In the genomic region with DNA sequence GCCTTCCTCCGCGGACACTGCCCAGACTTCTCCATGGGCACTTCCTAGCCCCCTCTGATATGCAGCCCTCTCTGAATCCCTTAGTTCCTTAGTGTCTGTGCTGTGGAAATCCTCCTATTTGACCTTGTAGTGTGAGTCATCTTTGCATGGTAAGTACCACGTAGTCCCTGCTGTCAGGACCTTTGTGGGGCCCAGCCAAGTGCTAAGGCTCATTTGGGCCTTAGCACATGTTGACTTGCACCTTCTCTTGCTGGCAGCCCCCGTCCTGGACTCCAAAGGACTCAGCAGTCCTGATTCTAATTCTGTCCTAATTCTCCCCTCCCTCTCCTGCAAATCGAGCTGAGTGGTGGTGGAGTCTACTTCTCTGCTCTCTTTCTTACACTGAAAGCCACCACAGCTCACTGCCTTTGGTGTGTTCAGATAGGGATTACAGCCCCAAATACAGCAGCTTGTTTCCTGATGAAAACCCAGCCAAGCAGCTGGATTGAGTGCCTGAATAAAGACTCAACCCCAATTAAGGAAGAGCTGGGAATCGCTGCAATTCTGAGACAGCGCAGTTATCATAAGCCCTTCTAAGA, we compare ENCODE assay signal across 13 cellular contexts.
DNase-seq lines count a peak whose midpoint lies in the region; ATAC-seq and TF ChIP-seq lines count a peak whose summit lies in the region.
"Had no signal": no experiment of that assay in that cellular context is flagged by ENCODE, and none has a peak within 500 bp of the region (broad histone marks: within the 10 kb centered on the region; RNA-seq: fewer than 3 reads in every experiment).

No MANE protein-coding gene starts in this region.

- no peak for TF ChIP-seq CTCF in cardiac muscle cell (IDR thresholded peaks at IDR 0.05; ENCODE audit: low read depth, low read length)

- H3K4me3 ChIP-seq in adipocyte (ENCODE audit: low read length) (no peak overlapping the region), cardiac muscle cell (no peak overlapping the region)
- no peak overlapping the region for H3K4me3 ChIP-seq in effector memory CD4-positive, alpha-beta T cell (ENCODE audit: insufficient read depth, low read depth, low read length, poor library complexity, severe bottlenecking)

- peak overlapping the region; percentile 75 for H3K27ac ChIP-seq in cardiac muscle cell
- no peak overlapping the region for H3K27ac ChIP-seq in effector memory CD4-positive, alpha-beta T cell (ENCODE audit: insufficient read depth, low read length, poor library complexity, severe bottlenecking)
- H3K27ac ChIP-seq: parathyroid adenoma had no signal

- intact Hi-C loops in sciatic nerve (cut with DNase I), result no loop called here

- peak; percentile 73 for DNase-seq in HCEC 1CT
- peak; percentile 41 for DNase-seq in adipocyte (ENCODE audit: low read depth)
- peak; percentile 44 to 73 for DNase-seq in cardiac muscle cell (ENCODE audit: low read depth in 1 of 2, low spot score in 1 of 2)
- DNase-seq in sciatic nerve (ENCODE audit: low spot score), result no peak
- DNase-seq in GM19240 (ENCODE audit: insufficient read length, low spot score), result no peak
- no peak for DNase-seq in NCI-H2107 (lab: John Stamatoyannopoulos, UW)
- no peak for DNase-seq in effector memory CD4-positive, alpha-beta T cell
- no peak for DNase-seq in H4 (ENCODE audit: low spot score)
- DNase-seq: activated naive CD4-positive, alpha-beta T cell treated with anti-CD3 and anti-CD28 coated beads, Interleukin-2, amount 10 ng/mL, durations not matched to agents 7 days and 5 days; CD4-positive, CD25-positive, alpha-beta regulatory T cell; NCI-H526 treated with DMSO at 0.1 percent for 48 hours had no signal

- H3K27me3 ChIP-seq in adipocyte (replicated peaks; ENCODE audit: control insufficient read depth, insufficient read depth, low read length), result no peaks in the 10 kb centered on the region
- no peaks in the 10 kb centered on the region for H3K27me3 ChIP-seq in cardiac muscle cell
- no peaks in the 10 kb centered on the region for H3K27me3 ChIP-seq in effector memory CD4-positive, alpha-beta T cell (replicated peaks; ENCODE audit: control insufficient read depth, insufficient read depth, low read length, poor library complexity, severe bottlenecking)

- H3K4me1 ChIP-seq in adipocyte (ENCODE audit: control insufficient read depth, insufficient read depth, low read length) (peaks cover 22% of the 10 kb centered on the region), cardiac muscle cell (ENCODE audit: low read depth) (peaks cover 33% of the 10 kb centered on the region)
- no peaks in the 10 kb centered on the region for H3K4me1 ChIP-seq in effector memory CD4-positive, alpha-beta T cell (ENCODE audit: control insufficient read depth, insufficient read depth, low read length, poor library complexity, severe bottlenecking)
- H3K4me1 ChIP-seq: parathyroid adenoma had no signal

- H3K9me3 ChIP-seq in adipocyte (ENCODE audit: control insufficient read depth, low read length) (no peaks in the 10 kb centered on the region), cardiac muscle cell (ENCODE audit: low read depth) (no peaks in the 10 kb centered on the region)
- H3K9me3 ChIP-seq in effector memory CD4-positive, alpha-beta T cell (ENCODE audit: control insufficient read depth, low read length), result no peaks in the 10 kb centered on the region

- H3K9ac ChIP-seq in adipocyte (ENCODE audit: low read length), result no peak overlapping the region
- H3K9ac ChIP-seq: parathyroid adenoma had no signal

- ATAC-seq in sciatic nerve, result peak; percentile 75
- ATAC-seq: HCT116 had no signal

- H3K36me3 ChIP-seq in adipocyte (ENCODE audit: control insufficient read depth, insufficient read depth, low read length, severe bottlenecking) (no peaks in the 10 kb centered on the region), cardiac muscle cell (no peaks in the 10 kb centered on the region)
- H3K36me3 ChIP-seq in effector memory CD4-positive, alpha-beta T cell (ENCODE audit: control insufficient read depth, insufficient read depth, low read length), result no peaks in the 10 kb centered on the region

Comparison
In these comparisons a context has a peak if more than half of its experiments do, and no peak if none do; other contexts are left out.
1. DNase-seq: peak in HCEC 1CT (single experiment), adipocyte (single experiment) and cardiac muscle cell (2 of 2); none in sciatic nerve (single experiment), GM19240 (single experiment), NCI-H2107 (single experiment), effector memory CD4-positive, alpha-beta T cell (0 of 3) and H4 (single experiment).